In genomic region chr14:49970474-49971147, GRCh38 we compare ENCODE assay signal across 8 cellular contexts.
A peak's percentile ranks its signal among the peaks of the same experiment; 100 is the strongest.
DNase-seq lines count a peak whose midpoint lies in the region; ATAC-seq and TF ChIP-seq lines count a peak whose summit lies in the region.

No MANE protein-coding gene starts in this region.

- 16 to 24% (median 21%) methylated on average over 8 of the region's 8 CpGs for WGBS in stomach, 5 donors

- H3K4me3 ChIP-seq in stomach: no peak overlapping the region

- peak overlapping the region; percentile 96 for H3K27ac Mint-ChIP-seq in activated B cell treated with CpG ODN at 0.5 μM for 24 hours

- H3K4me1 Mint-ChIP-seq in activated B cell treated with CpG ODN at 0.5 μM for 24 hours: peaks cover 64% of the 10 kb centered on the region

- no peak for TF ChIP-seq POLR2A in stomach (IDR thresholded peaks at IDR 0.05)

- CTCF ChIA-PET in activated B cell treated with CpG ODN at 0.5 μM for 24 hours (lab: Charles Lee): interaction anchor here (0.9 to 3.7 kb wide), 10 partner anchors 8 to 112 kb away, joined by 3 to 19 read pairs (median 5); no protein-coding TSS in a partner anchor

- peak overlapping the region; percentile 81 to 91 (median 84) for H3K27ac ChIP-seq in stomach

- POLR2A ChIA-PET in activated B cell treated with CpG ODN at 0.5 μM for 24 hours (lab: Charles Lee): interaction anchor here (0.6 to 11.4 kb wide), 35 partner anchors 10 to 145 kb away, joined by 3 to 301 read pairs (median 9); partner anchors contain the start of genes ARF6, NEMF and VCPKMT

- H3K27me3 ChIP-seq in stomach: no peaks in the 10 kb centered on the region

- ATAC-seq in GM19351 (IDR thresholded peaks at IDR 0.05; ENCODE audit: unreplicated experiment): peak; percentile 23
- peak; percentile 27 for ATAC-seq in HG03064 (IDR thresholded peaks at IDR 0.05; ENCODE audit: low read depth, unreplicated experiment)
- peak; percentile 25 for ATAC-seq in activated B cell treated with CpG ODN at 0.5 μM for 24 hours (ENCODE audit: low read depth)
- peak; percentile 48 to 70 for ATAC-seq in left cardiac atrium

- no peaks in the 10 kb centered on the region for H3K9me3 ChIP-seq in stomach

- H3K36me3 ChIP-seq in stomach: no peaks in the 10 kb centered on the region

- H3K9me3 Mint-ChIP-seq in activated B cell treated with CpG ODN at 0.5 μM for 24 hours: no peaks in the 10 kb centered on the region

- H3K4me1 ChIP-seq in stomach: peaks cover 44 to 77% (median 58%) of the 10 kb centered on the region in 4 donors

- H3K27me3 Mint-ChIP-seq in activated B cell treated with CpG ODN at 0.5 μM for 24 hours: no peaks in the 10 kb centered on the region

- no peaks in the 10 kb centered on the region for H3K36me3 Mint-ChIP-seq in activated B cell treated with CpG ODN at 0.5 μM for 24 hours (ENCODE audit: low read depth)

- intact Hi-C loops in activated B cell treated with CpG ODN at 0.5 μM for 24 hours (cut with micrococcal nuclease) (loop anchor here (1.0 to 10.0 kb wide), 13 partner anchors 8 to 264 kb away; partner anchors contain the start of gene SOS2), left cardiac atrium (cut with DNase I) (no loop called here), stomach (cut with DNase I; ENCODE audit: low total_unique reads) (no loop called here), head of caudate nucleus (cut with DNase I) (no loop called here)

- TF ChIP-seq EP300 in stomach (IDR thresholded peaks at IDR 0.05): no peak

- no peak for TF ChIP-seq CTCF in activated B cell treated with CpG ODN at 0.5 μM for 24 hours (IDR thresholded peaks at IDR 0.05)
- TF ChIP-seq CTCF in stomach (IDR thresholded peaks at IDR 0.05): no peak

- no peak for DNase-seq in activated B cell treated with CpG ODN at 0.5 μM for 24 hours
- no peak for DNase-seq in left cardiac atrium
- peak; percentile 42 for DNase-seq in stomach
- DNase-seq in NCI-H2171 (lab: John Stamatoyannopoulos, UW): no peak
- DNase-seq in NCI-H1694 (lab: John Stamatoyannopoulos, UW): no peak
- no peak for DNase-seq in head of caudate nucleus

- peak overlapping the region; percentile 44 for H3K4me3 Mint-ChIP-seq in activated B cell treated with CpG ODN at 0.5 μM for 24 hours
